15 cellular contexts compared by ENCODE assay signal in genomic region chr14:91405724-91406435, GRCh38. TPM values are rescaled to one million over a fixed set of nuclear protein-coding genes. Genes with fewer than 3 reads are reported as not detected.
DNase-seq lines count a peak whose midpoint lies in the region; ATAC-seq, FAIRE-seq and TF ChIP-seq lines count a peak whose summit lies in the region.
"Had no signal": no experiment of that assay in that cellular context is flagged by ENCODE, and none has a peak within 500 bp of the region (broad histone marks: within the 10 kb centered on the region; RNA-seq: fewer than 3 reads in every experiment).

No MANE protein-coding gene starts in this region.

- POLR2A ChIA-PET in naive thymus-derived CD4-positive, alpha-beta T cell (lab: Charles Lee), result interaction anchor here (0.7 to 22.3 kb wide), 10 partner anchors 8 to 83 kb away, joined by 3 to 328 read pairs (median 4); partner anchors contain the start of gene CCDC88C

- H3K4me1 ChIP-seq in CD4-positive, CD25-positive, alpha-beta regulatory T cell (ENCODE audit: control insufficient read depth, insufficient read depth, low read length, poor library complexity, severe bottlenecking), result peaks cover 98% of the 10 kb centered on the region
- H3K4me1 ChIP-seq in naive thymus-derived CD4-positive, alpha-beta T cell (ENCODE audit: control insufficient read depth in 2 of 2, insufficient read depth in 2 of 2, low read length in 2 of 2), result peaks cover 95 to 97% of the 10 kb centered on the region in 2 donors

- H3K27ac ChIP-seq in CD4-positive, CD25-positive, alpha-beta regulatory T cell (ENCODE audit: insufficient read depth, low read length, poor library complexity, severe bottlenecking), result peak overlapping the region; percentile 96
- H3K27ac ChIP-seq in naive thymus-derived CD4-positive, alpha-beta T cell (ENCODE audit: low read depth, low read length), result peak overlapping the region; percentile 95

- TF ChIP-seq POLR2A in GM12892 (IDR thresholded peaks at IDR 0.05; ENCODE audit: low read depth, low read length), result 0 out of 2 replicates have a peak, but pooled peaks have one; percentile 10

- H3K4me3 Mint-ChIP-seq in CD4-positive, CD25-positive, alpha-beta regulatory T cell, result peak overlapping the region; percentile 77 to 91 (median 80)
- peak overlapping the region; percentile 52 for H3K4me3 Mint-ChIP-seq in activated T-helper 2 cell treated with anti-CD3 and anti-CD28 coated beads, Interferon-gamma antibody, Interleukin-2, Interleukin-4, amounts not matched to agents 10 μg/mL and 5 μg/mL and 100 μg/mL, durations not matched to agents 14 hours and 24 hours and 36 hours (ENCODE audit: low read depth)
- peak overlapping the region; percentile 75 to 92 (median 82) for H3K4me3 Mint-ChIP-seq in naive thymus-derived CD4-positive, alpha-beta T cell
- H3K4me3 Mint-ChIP-seq: activated B cell treated with CpG ODN at 0.5 μM for 24 hours had no signal

- H3K9me3 Mint-ChIP-seq in CD4-positive, CD25-positive, alpha-beta regulatory T cell, result no peaks in the 10 kb centered on the region
- no peaks in the 10 kb centered on the region for H3K9me3 Mint-ChIP-seq in activated T-helper 2 cell treated with anti-CD3 and anti-CD28 coated beads, Interferon-gamma antibody, Interleukin-2, Interleukin-4, amounts not matched to agents 10 μg/mL and 5 μg/mL and 100 μg/mL, durations not matched to agents 14 hours and 24 hours and 36 hours
- no peaks in the 10 kb centered on the region for H3K9me3 Mint-ChIP-seq in naive thymus-derived CD4-positive, alpha-beta T cell
- H3K9me3 Mint-ChIP-seq: activated B cell treated with CpG ODN at 0.5 μM for 24 hours had no signal

- ATAC-seq in CD4-positive, CD25-positive, alpha-beta regulatory T cell (ENCODE audit: low read depth in 2 of 2), result no peak
- ATAC-seq in naive thymus-derived CD4-positive, alpha-beta T cell, result no peak
- ATAC-seq in HG02840 (IDR thresholded peaks at IDR 0.05; ENCODE audit: low FRiP score, unreplicated experiment), result no peak
- ATAC-seq in SK-N-SH treated with all-trans-retinoic acid at 6 μM for 48 hours, result no peak

- FAIRE-seq in GM12892 (lab: Jason Lieb, UNC), result no peak
- FAIRE-seq: GM18507 had no signal

- peak overlapping the region; percentile 72 for H3K4me3 ChIP-seq in CD4-positive, CD25-positive, alpha-beta regulatory T cell (ENCODE audit: low read depth, low read length)
- peak overlapping the region; percentile 54 for H3K4me3 ChIP-seq in naive thymus-derived CD4-positive, alpha-beta T cell (ENCODE audit: low read length)

- CTCF ChIA-PET in naive thymus-derived CD4-positive, alpha-beta T cell (lab: Charles Lee), result interaction anchor here (0.6 to 2.9 kb wide), 5 partner anchors 9 to 87 kb away, joined by 3 to 17 read pairs (median 4); no protein-coding TSS in a partner anchor

- peaks cover 38% of the 10 kb centered on the region for H3K36me3 ChIP-seq in CD4-positive, CD25-positive, alpha-beta regulatory T cell (ENCODE audit: control insufficient read depth, insufficient read depth, low read length)
- H3K36me3 ChIP-seq in naive thymus-derived CD4-positive, alpha-beta T cell (ENCODE audit: control insufficient read depth in 2 of 3, insufficient read depth in 3 of 3, low read length in 3 of 3), result peaks cover 7 to 28% (median 19%) of the 10 kb centered on the region in 3 experiments

- peaks cover 34 to 96% (median 69%) of the 10 kb centered on the region in 4 donors for H3K4me1 Mint-ChIP-seq in CD4-positive, CD25-positive, alpha-beta regulatory T cell
- peaks cover 76% of the 10 kb centered on the region for H3K4me1 Mint-ChIP-seq in activated T-helper 2 cell treated with anti-CD3 and anti-CD28 coated beads, Interferon-gamma antibody, Interleukin-2, Interleukin-4, amounts not matched to agents 10 μg/mL and 5 μg/mL and 100 μg/mL, durations not matched to agents 14 hours and 24 hours and 36 hours (ENCODE audit: low read depth)
- H3K4me1 Mint-ChIP-seq in naive thymus-derived CD4-positive, alpha-beta T cell, result peaks cover 80 to 98% (median 89%) of the 10 kb centered on the region in 7 donors

- H3K36me3 Mint-ChIP-seq in CD4-positive, CD25-positive, alpha-beta regulatory T cell, result peaks cover 45% of the 10 kb centered on the region
- H3K36me3 Mint-ChIP-seq in activated T-helper 2 cell treated with anti-CD3 and anti-CD28 coated beads, Interferon-gamma antibody, Interleukin-2, Interleukin-4, amounts not matched to agents 10 μg/mL and 5 μg/mL and 100 μg/mL, durations not matched to agents 14 hours and 24 hours and 36 hours (ENCODE audit: low read depth), result peaks cover 76% of the 10 kb centered on the region
- H3K36me3 Mint-ChIP-seq in naive thymus-derived CD4-positive, alpha-beta T cell, result peaks cover 6 to 50% (median 32%) of the 10 kb centered on the region in 5 donors

- H3K9me3 ChIP-seq in CD4-positive, CD25-positive, alpha-beta regulatory T cell (ENCODE audit: control insufficient read depth in 2 of 2, low read length in 2 of 2), result no peaks in the 10 kb centered on the region
- H3K9me3 ChIP-seq in naive thymus-derived CD4-positive, alpha-beta T cell (ENCODE audit: control insufficient read depth in 2 of 3, low read length in 3 of 3), result no peaks in the 10 kb centered on the region

- no peaks in the 10 kb centered on the region for H3K27me3 ChIP-seq in CD4-positive, CD25-positive, alpha-beta regulatory T cell (ENCODE audit: control insufficient read depth, insufficient read depth, low read length)
- no peaks in the 10 kb centered on the region for H3K27me3 ChIP-seq in naive thymus-derived CD4-positive, alpha-beta T cell (ENCODE audit: control insufficient read depth in 2 of 2, insufficient read depth in 2 of 2, low read length in 2 of 2)

- intact Hi-C loops in activated T-helper 2 cell treated with anti-CD3 and anti-CD28 coated beads, Interferon-gamma antibody, Interleukin-2, Interleukin-4, amounts not matched to agents 10 μg/mL and 5 μg/mL and 100 μg/mL, durations not matched to agents 14 hours and 24 hours and 36 hours (cut with micrococcal nuclease), result no loop called here
- intact Hi-C loops in naive thymus-derived CD4-positive, alpha-beta T cell (cut with micrococcal nuclease), result loop anchor here in 1 of 2 donors (1.0 kb wide), 3 partner anchors 10 to 83 kb away; no protein-coding TSS in a partner anchor

- no peaks in the 10 kb centered on the region for H3K27me3 Mint-ChIP-seq in CD4-positive, CD25-positive, alpha-beta regulatory T cell
- no peaks in the 10 kb centered on the region for H3K27me3 Mint-ChIP-seq in activated T-helper 2 cell treated with anti-CD3 and anti-CD28 coated beads, Interferon-gamma antibody, Interleukin-2, Interleukin-4, amounts not matched to agents 10 μg/mL and 5 μg/mL and 100 μg/mL, durations not matched to agents 14 hours and 24 hours and 36 hours (ENCODE audit: low read depth)
- no peaks in the 10 kb centered on the region for H3K27me3 Mint-ChIP-seq in naive thymus-derived CD4-positive, alpha-beta T cell
- H3K27me3 Mint-ChIP-seq: activated B cell treated with CpG ODN at 0.5 μM for 24 hours had no signal

- no peak for DNase-seq in CD4-positive, CD25-positive, alpha-beta regulatory T cell
- DNase-seq in GM12892 (ENCODE audit: insufficient read length), result no peak
- DNase-seq in activated T-helper 2 cell treated with anti-CD3 and anti-CD28 coated beads, Interferon-gamma antibody, Interleukin-2, Interleukin-4, amounts not matched to agents 10 μg/mL and 5 μg/mL and 100 μg/mL, durations not matched to agents 14 hours and 24 hours and 36 hours (ENCODE audit: low spot score), result no peak
- no peak for DNase-seq in naive thymus-derived CD4-positive, alpha-beta T cell
- DNase-seq in NCI-H1092 (lab: John Stamatoyannopoulos, UW), result no peak
- DNase-seq: activated B cell treated with CpG ODN at 0.5 μM for 24 hours, erythroblast, GF-D8, GOT3, Karpas-422, NCI-H2029 treated with DMSO at 0.1 percent for 48 hours, NCI-H774 had no signal

- H3K27ac Mint-ChIP-seq in CD4-positive, CD25-positive, alpha-beta regulatory T cell, result peak overlapping the region; percentile 92 to 100 (median 97)
- H3K27ac Mint-ChIP-seq in activated T-helper 2 cell treated with anti-CD3 and anti-CD28 coated beads, Interferon-gamma antibody, Interleukin-2, Interleukin-4, amounts not matched to agents 10 μg/mL and 5 μg/mL and 100 μg/mL, durations not matched to agents 14 hours and 24 hours and 36 hours, result peak overlapping the region; percentile 84
- H3K27ac Mint-ChIP-seq in naive thymus-derived CD4-positive, alpha-beta T cell, result peak overlapping the region; percentile 91 to 99 (median 95)

TF ChIP-seq in SK-N-SH treated with all-trans-retinoic acid at 6 μM for 48 hours, 23 proteins besides CTCF, POLR2A, EP300 and RAD21:
- no peak for TF ChIP-seq RARB (CRISPR knock-in tag; IDR thresholded peaks at IDR 0.05)
- no peak for TF ChIP-seq ESRRG (CRISPR knock-in tag; IDR thresholded peaks at IDR 0.05)
- TF ChIP-seq TCF4 (CRISPR knock-in tag; IDR thresholded peaks at IDR 0.05; ENCODE audit: borderline replicate concordance), result no peak
- TF ChIP-seq ZNF8 (CRISPR knock-in tag; IDR thresholded peaks at IDR 0.05), result no peak

RNA-seq across cellular contexts. Expression of gene CCDC88C, which starts 11.7 kb away (rescaled TPM):
- total RNA-seq in CD4-positive, CD25-positive, alpha-beta regulatory T cell, result 466 TPM
- polyA plus RNA-seq in CD4-positive, CD25-positive, alpha-beta regulatory T cell, result 10 to 100 TPM; 25.9 to 35.6 (median 31.0) TPM
- polyA plus RNA-seq in GM12892 (2012; ENCODE audit: missing spikeins), result 37.7 TPM
- total RNA-seq in activated T-helper 2 cell treated with anti-CD3 and anti-CD28 coated beads, Interferon-gamma antibody, Interleukin-2, Interleukin-4, amounts not matched to agents 10 μg/mL and 5 μg/mL and 100 μg/mL, durations not matched to agents 14 hours and 24 hours and 36 hours, result 95.3 and 100 TPM in 2 replicates
- total RNA-seq in naive thymus-derived CD4-positive, alpha-beta T cell, result 100 to 1,000 TPM; 189 to 324 (median 277) TPM
- 10 to 100 TPM; 23.6 to 44.9 TPM for polyA plus RNA-seq in naive thymus-derived CD4-positive, alpha-beta T cell
